Comparison of ENCODE assay signal across 1 cellular context in genomic region chr12:64669270-64669842, GRCh38.
A peak's percentile ranks its signal among the peaks of the same experiment; 100 is the strongest.
TF ChIP-seq lines count a peak whose summit lies in the region.

No MANE protein-coding gene starts in this region.

TF ChIP-seq in K562, 482 proteins besides CTCF, POLR2A, EP300 and RAD21 (continued from another document and continues in another):
- TF ChIP-seq TAF7 (tag; IDR thresholded peaks at IDR 0.05): no peak
- no peak for TF ChIP-seq GABPB1 (CRISPR knock-in tag; IDR thresholded peaks at IDR 0.05)
- no peak for TF ChIP-seq HNRNPUL1 (IDR thresholded peaks at IDR 0.05; ENCODE audit: low read length)
- TF ChIP-seq ETS2 (tag; IDR thresholded peaks at IDR 0.05; ENCODE audit: borderline replicate concordance, poor library complexity, severe bottlenecking): no peak
- no peak for TF ChIP-seq CC2D1A (IDR thresholded peaks at IDR 0.05)
- TF ChIP-seq HDAC2 (IDR thresholded peaks at IDR 0.05): no peak
- TF ChIP-seq E2F4 (CRISPR knock-in tag; IDR thresholded peaks at IDR 0.05; ENCODE audit: low read depth): no peak
- TF ChIP-seq DIDO1 (tag; IDR thresholded peaks at IDR 0.05; ENCODE audit: low read depth): peak; percentile 50; the same call in 1 of the 2 replicates
- TF ChIP-seq OTX1 (CRISPR knock-in tag; IDR thresholded peaks at IDR 0.05): no peak
- no peak for TF ChIP-seq NFE2L1 (tag; IDR thresholded peaks at IDR 0.05; ENCODE audit: borderline replicate concordance, low read depth)
- no peak for TF ChIP-seq ZBED1 (IDR thresholded peaks at IDR 0.05)
- TF ChIP-seq PBX2 (CRISPR knock-in tag; IDR thresholded peaks at IDR 0.05; ENCODE audit: low read depth): no peak
- TF ChIP-seq PBX2 (tag; conservative IDR thresholded peaks at IDR 0.05; ENCODE audit: low read depth): no peak
- TF ChIP-seq ZNF778 (CRISPR knock-in tag; IDR thresholded peaks at IDR 0.05): no peak
- peak; percentile 81; the same call in 1 of the 2 replicates for TF ChIP-seq ZBTB9 (CRISPR knock-in tag; IDR thresholded peaks at IDR 0.05)
- peak; percentile 55; the same call in 1 of the 2 replicates for TF ChIP-seq RNF2 (IDR thresholded peaks at IDR 0.05)
- TF ChIP-seq SP1 (CRISPR knock-in tag; IDR thresholded peaks at IDR 0.05): no peak
- TF ChIP-seq ELF2 (CRISPR knock-in tag; IDR thresholded peaks at IDR 0.05): no peak
- no peak for TF ChIP-seq JUND (IDR thresholded peaks at IDR 0.05; ENCODE audit: borderline replicate concordance, low read depth, low read length)
- peak; percentile 56; the same call in 1 of the 3 replicates for TF ChIP-seq JUND (tag; IDR thresholded peaks at IDR 0.05; ENCODE audit: borderline replicate concordance, low read depth, low read length)
- no peak for TF ChIP-seq HINFP (tag; conservative IDR thresholded peaks at IDR 0.05; ENCODE audit: low read depth)
- TF ChIP-seq NEUROD1 (IDR thresholded peaks at IDR 0.05; ENCODE audit: borderline replicate concordance, low read depth, low read length, partially characterized antibody): no peak
- TF ChIP-seq CEBPB (tag; IDR thresholded peaks at IDR 0.05): 0 out of 2 replicates have a peak, but pooled peaks have one; percentile 7
- no peak for TF ChIP-seq ZHX1 (conservative IDR thresholded peaks at IDR 0.05; ENCODE audit: low read length)
- no peak for TF ChIP-seq ZBTB49 (CRISPR knock-in tag; IDR thresholded peaks at IDR 0.05; ENCODE audit: borderline replicate concordance)
- peak; percentile 57 to 79 for TF ChIP-seq E2F6 (IDR thresholded peaks at IDR 0.05; ENCODE audit: borderline replicate concordance in 1 of 2, extremely low read depth in 1 of 2, insufficient read depth in 1 of 2, insufficient read length in 1 of 2, low read depth in 1 of 2, low read length in 1 of 2, poor library complexity in 1 of 2, severe bottlenecking in 1 of 2)
- TF ChIP-seq E4F1 (CRISPR knock-in tag; IDR thresholded peaks at IDR 0.05; ENCODE audit: borderline replicate concordance): no peak
- TF ChIP-seq HSF4 (CRISPR knock-in tag; IDR thresholded peaks at IDR 0.05; ENCODE audit: borderline replicate concordance): no peak
- no peak for TF ChIP-seq ZNF780A (CRISPR knock-in tag; IDR thresholded peaks at IDR 0.05)
- TF ChIP-seq ZBTB12 (CRISPR knock-in tag; IDR thresholded peaks at IDR 0.05): peak; percentile 12; the same call in 1 of the 2 replicates
- TF ChIP-seq SREBF1 (IDR thresholded peaks at IDR 0.05; ENCODE audit: borderline replicate concordance, low read depth, low read length): no peak
- peak; percentile 72 for TF ChIP-seq ZNF395 (CRISPR knock-in tag; IDR thresholded peaks at IDR 0.05)
- TF ChIP-seq POLR2AphosphoS2 (IDR thresholded peaks at IDR 0.05; ENCODE audit: low read length): no peak
- TF ChIP-seq SAFB2 (IDR thresholded peaks at IDR 0.05; ENCODE audit: borderline replicate concordance, low read depth, low read length, severe bottlenecking): no peak
- 0 out of 4 replicates have a peak, but pooled peaks of 1 of the 2 experiments have one; percentile 24 for TF ChIP-seq MAZ (CRISPR knock-in tag; conservative IDR thresholded peaks at IDR 0.05 in 1 of 2, IDR thresholded peaks at IDR 0.05 in 1 of 2)
- no peak for TF ChIP-seq ZNF75A (CRISPR knock-in tag; IDR thresholded peaks at IDR 0.05)
- no peak for TF ChIP-seq ZBTB8A (IDR thresholded peaks at IDR 0.05; ENCODE audit: partially characterized antibody)
- TF ChIP-seq POLR3A (IDR thresholded peaks at IDR 0.05; ENCODE audit: borderline replicate concordance, extremely low read depth, insufficient read depth, insufficient read length): no peak
- TF ChIP-seq RB1 (IDR thresholded peaks at IDR 0.05; ENCODE audit: low read depth): no peak
- TF ChIP-seq RBM17 (IDR thresholded peaks at IDR 0.05; ENCODE audit: borderline replicate concordance, low read depth, low read length): no peak
- no peak for TF ChIP-seq ZBTB26 (CRISPR knock-in tag; IDR thresholded peaks at IDR 0.05)
- no peak for TF ChIP-seq TARDBP (IDR thresholded peaks at IDR 0.05)
- TF ChIP-seq PHB (CRISPR knock-in tag; IDR thresholded peaks at IDR 0.05): no peak
- no peak for TF ChIP-seq ZNF436 (CRISPR knock-in tag; IDR thresholded peaks at IDR 0.05)
- 0 out of 2 replicates have a peak, but pooled peaks have one; percentile 58 for TF ChIP-seq HDAC8 (tag; IDR thresholded peaks at IDR 0.05)
